Comparison of ENCODE assay signal across 18 cellular contexts in genomic region chr18:22253676-22254075, GRCh38.
A peak's percentile ranks its signal among the peaks of the same experiment; 100 is the strongest.
DNase-seq lines count a peak whose midpoint lies in the region; ATAC-seq, FAIRE-seq and TF ChIP-seq lines count a peak whose summit lies in the region.
"Had no signal": no experiment of that assay in that cellular context is flagged by ENCODE, and none has a peak within 500 bp of the region (broad histone marks: within the 10 kb centered on the region; RNA-seq: fewer than 3 reads in every experiment).

No MANE protein-coding gene starts in this region.

- DNase-seq in DMS153 (lab: John Stamatoyannopoulos, UW) (peak; percentile 30), DMS153 treated with DMSO at 0.1 percent for 48 hours (lab: John Stamatoyannopoulos, UW; ENCODE audit: unreplicated experiment) (no peak), endothelial cell of umbilical vein (ENCODE audit: low read depth, low spot score) (peak; percentile 66), lower lobe of right lung (no peak), upper lobe of left lung (peak in 1 of 2 donors; percentile 35), retina (no peak)
- DNase-seq in stimulated activated naive CD8-positive, alpha-beta T cell treated with anti-CD3 and anti-CD28 coated beads, Interleukin-15, amount 100 ng/mL, for 72 hours, result no peak
- DNase-seq in activated CD8-positive, alpha-beta T cell treated with anti-CD3 and anti-CD28 coated beads for 36 hours, result no peak
- DNase-seq: activated naive CD8-positive, alpha-beta T cell treated with anti-CD3 and anti-CD28 coated beads, Interleukin-2, amount 50 U/mL, for 24 hours; GDM1; NCI-H146; NCI-H82; stimulated activated CD4-positive, alpha-beta T cell treated with anti-CD3 and anti-CD28 coated beads, Interleukin-4, amount 100 ng/mL, for 4 hours had no signal

- CTCF ChIA-PET in endothelial cell of umbilical vein (lab: Charles Lee), result interaction anchor here (1.0 to 1.2 kb wide), 2 partner anchors 11 to 110 kb away, joined by 3 to 6 read pairs; no protein-coding TSS in a partner anchor
- CTCF ChIA-PET in activated CD8-positive, alpha-beta T cell treated with anti-CD3 and anti-CD28 coated beads for 36 hours (lab: Charles Lee), result no interaction called here

- no peaks in the 10 kb centered on the region for H3K4me1 Mint-ChIP-seq in stimulated activated naive CD8-positive, alpha-beta T cell treated with anti-CD3 and anti-CD28 coated beads, Interleukin-15, amount 100 ng/mL, for 72 hours
- H3K4me1 Mint-ChIP-seq in activated CD8-positive, alpha-beta T cell treated with anti-CD3 and anti-CD28 coated beads for 36 hours (ENCODE audit: low read depth), result peaks cover 6% of the 10 kb centered on the region
- H3K4me1 Mint-ChIP-seq: activated T-helper 17 cell treated with anti-CD3 and anti-CD28 coated beads, Interleukin-2, amount 50 U/mL, for 72 hours had no signal

- no peak for TF ChIP-seq POLR2A in endothelial cell of umbilical vein (IDR thresholded peaks at IDR 0.05; ENCODE audit: low read depth, low read length)
- no peak for TF ChIP-seq POLR2A in upper lobe of left lung (IDR thresholded peaks at IDR 0.05)

- 23 to 36% methylated on average over 9 of the region's 9 CpGs for WGBS in upper lobe of left lung, 2 donors

- H2AFZ ChIP-seq in endothelial cell of umbilical vein (ENCODE audit: low read depth, low read length), result peak overlapping the region; percentile 29

- ATAC-seq in lower lobe of right lung (peak; percentile 49 to 69), upper lobe of left lung (ENCODE audit: low FRiP score in 2 of 2) (no peak)
- ATAC-seq in stimulated activated naive CD8-positive, alpha-beta T cell treated with anti-CD3 and anti-CD28 coated beads, Interleukin-15, amount 100 ng/mL, for 72 hours, result no peak
- no peak for ATAC-seq in activated CD8-positive, alpha-beta T cell treated with anti-CD3 and anti-CD28 coated beads for 36 hours
- ATAC-seq: activated naive CD8-positive, alpha-beta T cell treated with anti-CD3 and anti-CD28 coated beads, Interleukin-2, amount 50 U/mL, for 24 hours; activated T-helper 17 cell treated with anti-CD3 and anti-CD28 coated beads, Interleukin-2, amount 50 U/mL, for 72 hours; GM12878 had no signal

- intact Hi-C loops in endothelial cell of umbilical vein (cut with micrococcal nuclease) (no loop called here), lower lobe of right lung (cut with DNase I) (no loop called here)
- intact Hi-C loops in activated CD8-positive, alpha-beta T cell treated with anti-CD3 and anti-CD28 coated beads for 36 hours (cut with micrococcal nuclease), result no loop called here

- H3K27me3 ChIP-seq in endothelial cell of umbilical vein (ENCODE audit: control insufficient read depth in 2 of 2, insufficient read depth in 2 of 2, low read length in 2 of 2) (peaks cover 4 to 6% of the 10 kb centered on the region in 2 experiments), lower lobe of right lung (ENCODE audit: low read depth) (no peaks in the 10 kb centered on the region), upper lobe of left lung (no peaks in the 10 kb centered on the region)
- H3K27me3 ChIP-seq: SJSA1 had no signal

- H3K4me1 ChIP-seq in endothelial cell of umbilical vein (ENCODE audit: control insufficient read depth, extremely low read depth, insufficient read depth, low read length), result peaks cover 12% of the 10 kb centered on the region
- peaks cover 15% of the 10 kb centered on the region for H3K4me1 ChIP-seq in lower lobe of right lung
- H3K4me1 ChIP-seq in upper lobe of left lung, result peaks cover 7 to 19% (median 13%) of the 10 kb centered on the region in 4 donors
- H3K4me1 ChIP-seq: SJSA1 had no signal

- no peak overlapping the region for H3K27ac Mint-ChIP-seq in stimulated activated naive CD8-positive, alpha-beta T cell treated with anti-CD3 and anti-CD28 coated beads, Interleukin-15, amount 100 ng/mL, for 72 hours
- no peak overlapping the region for H3K27ac Mint-ChIP-seq in activated CD8-positive, alpha-beta T cell treated with anti-CD3 and anti-CD28 coated beads for 36 hours
- H3K27ac Mint-ChIP-seq: activated naive CD8-positive, alpha-beta T cell treated with anti-CD3 and anti-CD28 coated beads, Interleukin-2, amount 50 U/mL, for 24 hours; activated T-helper 17 cell treated with anti-CD3 and anti-CD28 coated beads, Interleukin-2, amount 50 U/mL, for 72 hours had no signal

- no peaks in the 10 kb centered on the region for H3K9me3 Mint-ChIP-seq in stimulated activated naive CD8-positive, alpha-beta T cell treated with anti-CD3 and anti-CD28 coated beads, Interleukin-15, amount 100 ng/mL, for 72 hours
- no peaks in the 10 kb centered on the region for H3K9me3 Mint-ChIP-seq in activated CD8-positive, alpha-beta T cell treated with anti-CD3 and anti-CD28 coated beads for 36 hours
- H3K9me3 Mint-ChIP-seq: activated naive CD8-positive, alpha-beta T cell treated with anti-CD3 and anti-CD28 coated beads, Interleukin-2, amount 50 U/mL, for 24 hours had no signal

- no peaks in the 10 kb centered on the region for H3K36me3 Mint-ChIP-seq in activated CD8-positive, alpha-beta T cell treated with anti-CD3 and anti-CD28 coated beads for 36 hours (ENCODE audit: low read depth)

- H3K9me3 ChIP-seq in endothelial cell of umbilical vein (replicated peaks; ENCODE audit: control insufficient read depth, insufficient read depth, low read length) (no peaks in the 10 kb centered on the region), lower lobe of right lung (no peaks in the 10 kb centered on the region), upper lobe of left lung (no peaks in the 10 kb centered on the region)
- H3K9me3 ChIP-seq: SJSA1 had no signal

- TF ChIP-seq EP300 in upper lobe of left lung (IDR thresholded peaks at IDR 0.05), result peak in 1 of 4 donors; percentile 12

- BruUV-seq in endothelial cell of umbilical vein (replicated peaks; lab: Mats Ljungman, UMichigan), result no TSS peak

- H3K4me3 ChIP-seq in endothelial cell of umbilical vein (replicated peaks in 1 of 3; ENCODE audit: insufficient read depth in 1 of 3, low read depth in 1 of 3, low read length in 3 of 3) (no peak overlapping the region), lower lobe of right lung (no peak overlapping the region), upper lobe of left lung (no peak overlapping the region)
- H3K4me3 ChIP-seq: GM12878, SJSA1, skin epidermis had no signal

- no peaks in the 10 kb centered on the region for H4K20me1 ChIP-seq in endothelial cell of umbilical vein (replicated peaks; ENCODE audit: control insufficient read depth, extremely low read depth, insufficient read depth, low read length)

- H3K36me3 ChIP-seq in endothelial cell of umbilical vein (ENCODE audit: control insufficient read depth in 2 of 2, extremely low read depth in 1 of 2, insufficient read depth in 2 of 2, low read length in 2 of 2) (no peaks in the 10 kb centered on the region), lower lobe of right lung (no peaks in the 10 kb centered on the region), upper lobe of left lung (no peaks in the 10 kb centered on the region)
- H3K36me3 ChIP-seq: SJSA1 had no signal

- H3K27me3 Mint-ChIP-seq in stimulated activated naive CD8-positive, alpha-beta T cell treated with anti-CD3 and anti-CD28 coated beads, Interleukin-15, amount 100 ng/mL, for 72 hours, result no peaks in the 10 kb centered on the region
- H3K27me3 Mint-ChIP-seq in activated CD8-positive, alpha-beta T cell treated with anti-CD3 and anti-CD28 coated beads for 36 hours, result no peaks in the 10 kb centered on the region
- H3K27me3 Mint-ChIP-seq: activated T-helper 17 cell treated with anti-CD3 and anti-CD28 coated beads, Interleukin-2, amount 50 U/mL, for 72 hours had no signal

- FAIRE-seq in endothelial cell of umbilical vein (lab: Jason Lieb, UNC), result peak; percentile 90
- FAIRE-seq: bronchial epithelial cell, GM12878 had no signal

- H3K9me1 ChIP-seq in endothelial cell of umbilical vein (replicated peaks; ENCODE audit: control insufficient read depth, extremely low read depth, insufficient read depth, low read length), result no peaks in the 10 kb centered on the region

- H3K27ac ChIP-seq in endothelial cell of umbilical vein (ENCODE audit: insufficient read depth, low read depth, low read length), result no peak overlapping the region
- H3K27ac ChIP-seq in lower lobe of right lung, result peak overlapping the region; percentile 73
- H3K27ac ChIP-seq in upper lobe of left lung, result peak overlapping the region; percentile 57 to 77 (median 64)
- H3K27ac ChIP-seq: SJSA1 had no signal

- H3K9ac ChIP-seq in endothelial cell of umbilical vein (replicated peaks; ENCODE audit: extremely low read depth, insufficient read depth, low read length), result no peak overlapping the region

- POLR2A ChIA-PET in endothelial cell of umbilical vein (lab: Charles Lee), result no interaction called here
- POLR2A ChIA-PET in activated CD8-positive, alpha-beta T cell treated with anti-CD3 and anti-CD28 coated beads for 36 hours (lab: Charles Lee), result interaction anchor here (0.8 kb wide), 1 partner anchor 107 kb away, joined by 3 read pairs; no protein-coding TSS in a partner anchor

- dilution Hi-C loops in endothelial cell of umbilical vein (cut with MboI; ENCODE audit: extremely low pct_ligation_motif_present, low sequenced_read_pairs), result no loop called here

- no peak overlapping the region for H3K4me2 ChIP-seq in endothelial cell of umbilical vein (ENCODE audit: insufficient read depth, low read length)

- no peak overlapping the region for H3K4me3 Mint-ChIP-seq in stimulated activated naive CD8-positive, alpha-beta T cell treated with anti-CD3 and anti-CD28 coated beads, Interleukin-15, amount 100 ng/mL, for 72 hours
- no peak overlapping the region for H3K4me3 Mint-ChIP-seq in activated CD8-positive, alpha-beta T cell treated with anti-CD3 and anti-CD28 coated beads for 36 hours
- H3K4me3 Mint-ChIP-seq: activated naive CD8-positive, alpha-beta T cell treated with anti-CD3 and anti-CD28 coated beads, Interleukin-2, amount 50 U/mL, for 24 hours; activated T-helper 17 cell treated with anti-CD3 and anti-CD28 coated beads, Interleukin-2, amount 50 U/mL, for 72 hours had no signal

- TF ChIP-seq CTCF in endothelial cell of umbilical vein (IDR thresholded peaks at IDR 0.05; ENCODE audit: extremely low read depth in 1 of 2, insufficient read depth in 1 of 2, low read depth in 1 of 2, low read length in 2 of 2) (no peak), lower lobe of right lung (IDR thresholded peaks at IDR 0.05) (no peak), upper lobe of left lung (IDR thresholded peaks at IDR 0.05) (no peak)
- no peak for TF ChIP-seq CTCF in activated CD8-positive, alpha-beta T cell treated with anti-CD3 and anti-CD28 coated beads for 36 hours (IDR thresholded peaks at IDR 0.05)

- no peaks in the 10 kb centered on the region for H3K79me2 ChIP-seq in endothelial cell of umbilical vein (ENCODE audit: control insufficient read depth, insufficient read depth, low read length)

TF ChIP-seq in endothelial cell of umbilical vein, 7 proteins besides CTCF, POLR2A, EP300 and RAD21 (continues in another document):
- TF ChIP-seq EZH2 (IDR thresholded peaks at IDR 0.05; ENCODE audit: borderline replicate concordance, low read depth, low read length, severe bottlenecking) (no peak), JUN (IDR thresholded peaks at IDR 0.05; ENCODE audit: borderline replicate concordance, insufficient read depth, insufficient read length, low read depth) (no peak), MAX (IDR thresholded peaks at IDR 0.05; ENCODE audit: insufficient read depth, insufficient read length) (no peak)

Comparison
In these comparisons a context has a peak if more than half of its experiments do, and no peak if none do; other contexts are left out.
1. DNase-seq: peak in DMS153 (single experiment) and endothelial cell of umbilical vein (single experiment); none in DMS153 treated with DMSO at 0.1 percent for 48 hours (single experiment), lower lobe of right lung (single experiment), retina (single experiment), stimulated activated naive CD8-positive, alpha-beta T cell treated with anti-CD3 and anti-CD28 coated beads, Interleukin-15, amount 100 ng/mL, for 72 hours (0 of 2) and activated CD8-positive, alpha-beta T cell treated with anti-CD3 and anti-CD28 coated beads for 36 hours (single experiment).
2. ATAC-seq: peak in lower lobe of right lung (2 of 2); none in upper lobe of left lung (0 of 2), stimulated activated naive CD8-positive, alpha-beta T cell treated with anti-CD3 and anti-CD28 coated beads, Interleukin-15, amount 100 ng/mL, for 72 hours (single experiment) and activated CD8-positive, alpha-beta T cell treated with anti-CD3 and anti-CD28 coated beads for 36 hours (single experiment).